ENCODE assay signal across 8 cellular contexts in the genomic region with DNA sequence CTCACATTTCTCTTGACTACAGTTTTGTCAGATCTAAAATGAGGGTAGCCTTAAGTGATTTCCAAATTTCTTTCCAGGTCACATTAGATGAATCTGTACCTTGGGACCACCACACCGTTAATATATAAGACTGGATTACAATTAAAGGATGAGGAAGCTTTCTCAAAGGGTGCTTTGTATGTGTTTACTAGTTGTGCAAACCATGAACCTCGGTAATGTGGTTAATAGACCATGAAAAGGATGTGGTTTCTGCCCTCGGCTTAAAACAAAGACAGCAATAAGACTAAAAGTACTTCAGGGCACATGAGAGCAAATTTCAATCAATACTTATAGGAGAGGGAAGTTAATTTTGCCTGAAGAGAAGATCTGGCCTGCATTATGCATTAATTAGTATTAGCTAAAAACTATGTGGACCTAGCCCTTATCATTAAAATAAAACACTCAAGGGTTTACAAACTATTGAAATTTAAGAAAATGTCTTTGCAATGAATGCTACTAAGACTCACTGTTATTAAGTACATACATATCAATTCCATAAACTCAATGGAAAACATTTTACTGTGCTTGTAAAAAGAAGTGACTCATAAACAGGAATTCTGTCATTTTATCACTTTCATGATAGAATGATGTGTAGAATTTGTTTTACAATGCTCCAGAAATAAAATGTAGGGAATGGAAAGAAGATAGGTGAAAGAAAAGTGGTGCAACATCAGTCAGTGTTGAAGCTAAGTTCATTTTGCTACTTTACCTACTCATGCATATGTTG. TPM values are rescaled to one million over a fixed set of nuclear protein-coding genes. Genes with fewer than 3 reads are reported as not detected.
DNase-seq lines count a peak whose midpoint lies in the region; ATAC-seq and TF ChIP-seq lines count a peak whose summit lies in the region.

No MANE protein-coding gene starts in this region.

- H3K4me3 ChIP-seq in HUES48 (ENCODE audit: low read depth, low read length) = peak overlapping the region; percentile 86
- H3K4me3 ChIP-seq in WERI-Rb-1 (ENCODE audit: low read depth, low read length) = peak overlapping the region; percentile 70
- no peak overlapping the region for H3K4me3 ChIP-seq in muscle layer of colon (ENCODE audit: low read depth in 1 of 2, low read length in 2 of 2)

- H3K9ac ChIP-seq in HUES48 (ENCODE audit: low read depth, low read length) = no peak overlapping the region
- no peak overlapping the region for H3K9ac ChIP-seq in muscle layer of colon (ENCODE audit: low read length)

- ATAC-seq in GM21423 (IDR thresholded peaks at IDR 0.05; ENCODE audit: unreplicated experiment) = peak; percentile 39

- H3K27ac ChIP-seq in HUES48 (ENCODE audit: low read depth, low read length) = no peak overlapping the region
- peak overlapping the region; percentile 95 for H3K27ac ChIP-seq in WERI-Rb-1
- H3K27ac ChIP-seq in muscle layer of colon (ENCODE audit: low read depth, low read length) = peak overlapping the region; percentile 87

- no peak for TF ChIP-seq CTCF in GM13976 (IDR thresholded peaks at IDR 0.05; ENCODE audit: borderline replicate concordance, control extremely low read depth, extremely low read depth, insufficient read depth, missing control alignments)
- TF ChIP-seq CTCF in WERI-Rb-1 (IDR thresholded peaks at IDR 0.05; ENCODE audit: low read depth, low read length) = no peak

- H3K36me3 ChIP-seq in HUES48 (ENCODE audit: control insufficient read depth, insufficient read depth, low read length) (no peaks in the 10 kb centered on the region), WERI-Rb-1 (no peaks in the 10 kb centered on the region), muscle layer of colon (ENCODE audit: insufficient read depth, low read length) (no peaks in the 10 kb centered on the region)

- H3K27me3 ChIP-seq in HUES48 (ENCODE audit: control insufficient read depth, insufficient read depth, low read length) = no peaks in the 10 kb centered on the region
- H3K27me3 ChIP-seq in WERI-Rb-1 (ENCODE audit: insufficient read depth, low read depth, severe bottlenecking) = no peaks in the 10 kb centered on the region
- no peaks in the 10 kb centered on the region for H3K27me3 ChIP-seq in muscle layer of colon (ENCODE audit: control insufficient read depth in 1 of 2, insufficient read depth in 2 of 2, low read length in 2 of 2)

- H3K9me3 ChIP-seq in HUES48 (ENCODE audit: control insufficient read depth, insufficient read depth, low read length) = no peaks in the 10 kb centered on the region
- no peaks in the 10 kb centered on the region for H3K9me3 ChIP-seq in WERI-Rb-1 (ENCODE audit: severe bottlenecking)
- H3K9me3 ChIP-seq in muscle layer of colon (ENCODE audit: low read length) = no peaks in the 10 kb centered on the region

- DNase-seq in GM13976 (ENCODE audit: low spot score) = peak; percentile 23
- DNase-seq in WERI-Rb-1 = no peak
- no peak for DNase-seq in T-helper 9 cell
- no peak for DNase-seq in occipital lobe (lab: John Stamatoyannopoulos, UW)
- DNase-seq in iPS-NIHi11 (ENCODE audit: low spot score) = no peak

- H3K4me1 ChIP-seq in HUES48 (ENCODE audit: control insufficient read depth, insufficient read depth, low read length) (peaks cover 5% of the 10 kb centered on the region; the same call in 1 of the 2 replicates), muscle layer of colon (ENCODE audit: insufficient read depth, low read length) (peaks cover 31% of the 10 kb centered on the region)

- in situ Hi-C loops in GM13976 (cut with MboI; ENCODE audit: low sequenced_read_pairs, unreplicated experiment) = no loop called here

RNA-seq across cellular contexts. Expression of a gene that starts 0.9 kb away (rescaled TPM):
- 46.8 TPM for total RNA-seq in occipital lobe

Comparison
In these comparisons a context has a peak if more than half of its experiments do, and no peak if none do; other contexts are left out.
1. H3K4me3 ChIP-seq: peak in HUES48 (single experiment) and WERI-Rb-1 (single experiment); none in muscle layer of colon (0 of 2).